9 cellular contexts compared by ENCODE assay signal in genomic region chr2:43217228-43218220, GRCh38. TPM values are rescaled to one million over a fixed set of nuclear protein-coding genes. Genes with fewer than 3 reads are reported as not detected.
DNase-seq lines count a peak whose midpoint lies in the region; ATAC-seq and TF ChIP-seq lines count a peak whose summit lies in the region.
"Had no signal": no experiment of that assay in that cellular context is flagged by ENCODE, and none has a peak within 500 bp of the region (broad histone marks: within the 10 kb centered on the region; RNA-seq: fewer than 3 reads in every experiment).

No MANE protein-coding gene starts in this region.

- no TSS peak for BruUV-seq in Calu3 (replicated peaks; lab: Mats Ljungman, UMichigan)

- peaks cover 45% of the 10 kb centered on the region for H3K4me1 ChIP-seq in ectodermal cell (ENCODE audit: control insufficient read depth, insufficient read depth, low read length)
- peaks cover 47% of the 10 kb centered on the region for H3K4me1 ChIP-seq in osteoblast (ENCODE audit: insufficient read depth, low read length)

- H3K36me3 Mint-ChIP-seq in Calu3 (ENCODE audit: insufficient read depth, unreplicated experiment) = peaks cover 41% of the 10 kb centered on the region

- H3K4me3 Mint-ChIP-seq in Calu3 (ENCODE audit: low read depth, unreplicated experiment) = no peak overlapping the region

- H3K4me3 ChIP-seq in ectodermal cell (ENCODE audit: insufficient read depth, low read depth, low read length) (no peak overlapping the region), osteoblast (ENCODE audit: insufficient read depth, low read length) (no peak overlapping the region)
- H3K4me3 ChIP-seq: SJSA1 had no signal

- no peaks in the 10 kb centered on the region for H3K36me3 ChIP-seq in ectodermal cell (ENCODE audit: control insufficient read depth, insufficient read depth, low read length)
- H3K36me3 ChIP-seq in osteoblast (ENCODE audit: insufficient read depth, low read length) = peaks cover 2% of the 10 kb centered on the region

- no peaks in the 10 kb centered on the region for H3K27me3 ChIP-seq in ectodermal cell (ENCODE audit: control insufficient read depth, insufficient read depth, low read length, poor library complexity, severe bottlenecking)
- H3K27me3 ChIP-seq in osteoblast (ENCODE audit: insufficient read depth, low read length) = no peaks in the 10 kb centered on the region
- H3K27me3 ChIP-seq: SJSA1 had no signal

- no peak overlapping the region for H2AFZ ChIP-seq in osteoblast (ENCODE audit: low read length)

- DNase-seq in ELF-1 (ENCODE audit: low read depth, low spot score) = peak; percentile 95
- DNase-seq in NCI-H510A treated with DMSO at 0.1 percent for 48 hours (lab: John Stamatoyannopoulos, UW) = peak; percentile 69
- peak; percentile 61 for DNase-seq in osteoblast (ENCODE audit: insufficient read length, low spot score, missing footprints)
- no peak for DNase-seq in Calu3
- no peak for DNase-seq in cerebellar nuclear complex (lab: John Stamatoyannopoulos, UW)
- no peak for DNase-seq in central memory CD4-positive, alpha-beta T cell

- no peaks in the 10 kb centered on the region for H3K9me3 Mint-ChIP-seq in Calu3 (ENCODE audit: low read depth, unreplicated experiment)

- intact Hi-C loops in Calu3 (cut with micrococcal nuclease; ENCODE audit: unreplicated experiment) = loop anchor here (1.0 kb wide), 1 partner anchor 23 kb away; no protein-coding TSS in a partner anchor

- no peak for ATAC-seq in GM21423 (IDR thresholded peaks at IDR 0.05; ENCODE audit: unreplicated experiment)

- H4K20me1 ChIP-seq in osteoblast (ENCODE audit: insufficient read depth, low read length) = no peaks in the 10 kb centered on the region

- H3K4me1 Mint-ChIP-seq in Calu3 (ENCODE audit: low read depth, unreplicated experiment) = peaks cover 42% of the 10 kb centered on the region

- no peak overlapping the region for H3K27ac Mint-ChIP-seq in Calu3 (ENCODE audit: unreplicated experiment)

- 2 to 10% methylated on average over 13 to 14 of the region's 14 CpGs for WGBS in ectodermal cell, 2 experiments

- peaks cover 19% of the 10 kb centered on the region for H3K79me2 ChIP-seq in osteoblast (ENCODE audit: insufficient read depth, low read length)

- H3K27me3 Mint-ChIP-seq in Calu3 (ENCODE audit: unreplicated experiment) = no peaks in the 10 kb centered on the region

- CTCF ChIA-PET in Calu3 (lab: Charles Lee) = interaction anchor here (0.6 to 1.3 kb wide), 4 partner anchors 18 to 242 kb away, joined by 3 to 4 read pairs (median 4); no protein-coding TSS in a partner anchor

- H3K4me2 ChIP-seq in osteoblast (ENCODE audit: insufficient read depth, low read length) = peak overlapping the region; percentile 85

- H3K9me3 ChIP-seq in ectodermal cell (ENCODE audit: control insufficient read depth, low read length) = no peaks in the 10 kb centered on the region
- H3K9me3 ChIP-seq in osteoblast (ENCODE audit: low read depth, low read length) = no peaks in the 10 kb centered on the region
- H3K9me3 ChIP-seq: SJSA1 had no signal

- TF ChIP-seq CTCF in osteoblast (IDR thresholded peaks at IDR 0.05; ENCODE audit: extremely low read depth, low read depth, low read length) = no peak
- TF ChIP-seq CTCF in Calu3 (IDR thresholded peaks at IDR 0.05; ENCODE audit: unreplicated experiment) = no peak

- H3K27ac ChIP-seq in ectodermal cell (ENCODE audit: insufficient read depth, low read depth, low read length, poor library complexity, severe bottlenecking) (peak overlapping the region; percentile 54), osteoblast (ENCODE audit: low read depth, low read length) (peak overlapping the region; percentile 68)

RNA-seq across cellular contexts. Expression of gene ZFP36L2, which starts 8.9 kb away (rescaled TPM):
- polyA plus RNA-seq in ectodermal cell (2013, experiment 1 of 4) = 24.7 TPM
- 28.7 TPM for polyA plus RNA-seq in ectodermal cell (2013, experiment 2 of 4)
- 28.9 TPM for polyA plus RNA-seq in ectodermal cell (2013, experiment 3 of 4)
- 28.0 TPM for polyA plus RNA-seq in ectodermal cell (2013, experiment 4 of 4)
- total RNA-seq in osteoblast (14.7 and 15.6 TPM in 2 replicates), Calu3 (2022) (90.7 and 120 TPM in 2 replicates)

Comparison
In these comparisons a context has a peak if more than half of its experiments do, and no peak if none do; other contexts are left out.
1. DNase-seq: peak in ELF-1 (single experiment), NCI-H510A treated with DMSO at 0.1 percent for 48 hours (single experiment) and osteoblast (single experiment); none in Calu3 (single experiment), cerebellar nuclear complex (0 of 2) and central memory CD4-positive, alpha-beta T cell (single experiment).